Comparison of ENCODE assay signal across 8 cellular contexts in the genomic region with DNA sequence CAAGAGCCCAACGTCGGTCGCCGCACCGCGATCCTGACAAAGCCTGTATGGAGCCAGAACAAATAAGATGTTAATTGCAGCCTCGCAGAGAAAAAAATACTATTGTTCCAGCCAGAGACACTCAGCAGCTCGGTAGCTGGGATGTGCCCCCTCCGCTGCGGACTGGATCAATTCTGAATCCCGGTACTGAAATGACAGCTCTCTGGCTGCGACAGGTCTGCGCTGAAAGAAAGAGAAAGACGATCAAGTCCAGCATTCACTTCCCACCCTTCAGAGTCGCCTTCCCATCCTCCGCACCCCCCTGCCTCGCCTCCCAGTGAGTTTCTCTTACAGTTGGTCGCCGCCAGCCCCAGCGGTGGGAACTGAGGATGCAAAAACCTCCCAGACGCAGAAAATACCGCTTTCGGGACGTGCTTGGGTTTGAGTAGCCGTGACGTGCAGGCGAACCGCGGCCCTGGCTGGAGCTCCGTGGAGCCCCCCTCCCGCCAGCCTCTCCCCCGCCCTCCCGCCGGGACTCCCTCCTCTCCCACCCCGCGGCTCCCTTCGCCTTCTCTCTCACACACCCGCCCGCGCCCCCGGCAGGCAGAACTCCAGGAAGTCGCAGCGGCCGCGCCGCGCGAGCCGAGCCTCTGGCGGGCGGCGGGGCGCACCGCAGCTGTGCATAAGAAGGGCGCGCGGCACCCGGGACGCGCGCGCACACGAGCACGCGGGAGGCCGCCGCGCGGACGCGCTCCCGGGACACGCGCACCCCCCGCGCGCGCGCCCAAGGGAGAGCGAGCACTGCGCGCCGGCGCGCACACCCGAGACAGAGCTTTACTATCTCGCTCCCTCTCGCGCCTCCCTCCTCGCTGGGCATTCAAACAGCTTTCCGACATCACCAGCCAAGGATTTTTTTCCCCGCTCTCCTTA. TPM values are rescaled to one million over a fixed set of nuclear protein-coding genes. Genes with fewer than 3 reads are reported as not detected.
DNase-seq lines count a peak whose midpoint lies in the region; ATAC-seq, FAIRE-seq and TF ChIP-seq lines count a peak whose summit lies in the region.

A gene (plus strand): TSS at position 780 of the 909 bp plus-strand sequence. CDS start 3,394 bp downstream, outside the sequence.

- H3K9ac ChIP-seq in SK-N-MC (ENCODE audit: insufficient read length), result peak within 1 kb of the TSS; percentile 83

- H3K4me3 Mint-ChIP-seq in progenitor cell of endocrine pancreas (ENCODE audit: low read depth), result peak within 1 kb of the TSS; percentile 95

- no peak for TF ChIP-seq POLR2A in GM12892 (IDR thresholded peaks at IDR 0.05; ENCODE audit: low read depth, low read length)

- no peak for FAIRE-seq in GM12892 (lab: Jason Lieb, UNC)

- H3K36me3 Mint-ChIP-seq in progenitor cell of endocrine pancreas (ENCODE audit: insufficient read depth), result no peaks in the 10 kb centered on the region

- H3K27ac Mint-ChIP-seq in progenitor cell of endocrine pancreas, result peak within 1 kb of the TSS; percentile 88

- H3K9me3 Mint-ChIP-seq in progenitor cell of endocrine pancreas (ENCODE audit: low read depth), result no peaks in the 10 kb centered on the region

- peaks cover 18% of the 10 kb centered on the region for H3K4me1 Mint-ChIP-seq in progenitor cell of endocrine pancreas (ENCODE audit: low read depth)

- peaks cover 72% of the 10 kb centered on the region for H3K27me3 Mint-ChIP-seq in progenitor cell of endocrine pancreas

- no peaks in the 10 kb centered on the region for H3K9me3 ChIP-seq in SK-N-MC (ENCODE audit: low read depth, low read length)

- no peaks in the 10 kb centered on the region for H3K36me3 ChIP-seq in SK-N-MC (ENCODE audit: insufficient read depth, low read length)

- peak; percentile 32 for DNase-seq in GM12892 (ENCODE audit: insufficient read length)
- DNase-seq in NCI-H1048 (lab: John Stamatoyannopoulos, UW), result peak; percentile 64
- DNase-seq in SK-N-MC (ENCODE audit: low read depth, low spot score), result no peak
- peak; percentile 69 for DNase-seq in brain pericyte (ENCODE audit: low read depth, low spot score)
- peak in 50 of 51 donors; percentile 62 to 99 (median 94) for DNase-seq in hypothalamus (lab: John Stamatoyannopoulos, UW)
- peak; percentile 80 for DNase-seq in progenitor cell of endocrine pancreas (ENCODE audit: low spot score, unreplicated experiment)
- no peak for DNase-seq in RKO (ENCODE audit: low spot score)

- peak; percentile 37 for TF ChIP-seq CTCF in progenitor cell of endocrine pancreas (IDR thresholded peaks at IDR 0.05; ENCODE audit: unreplicated experiment)

- ATAC-seq in HG02571 (IDR thresholded peaks at IDR 0.05; ENCODE audit: unreplicated experiment), result peak; percentile 82

- H3K27ac ChIP-seq in SK-N-MC, result peak within 1 kb of the TSS; percentile 53; the same call in 1 of the 2 replicates

- H3K4me3 ChIP-seq in SK-N-MC, result peak within 1 kb of the TSS; percentile 94

RNA-seq across cellular contexts. Expression of the gene that starts here (rescaled TPM):
- not detected for polyA plus RNA-seq in GM12892 (2012; ENCODE audit: missing spikeins)
- 1.5 and 1.8 TPM in 2 replicates for total RNA-seq in progenitor cell of endocrine pancreas

Comparison
In these comparisons a context has a peak if more than half of its experiments do, and no peak if none do; other contexts are left out.
1. DNase-seq: peak in GM12892 (single experiment), NCI-H1048 (single experiment), brain pericyte (single experiment), hypothalamus (50 of 51) and progenitor cell of endocrine pancreas (single experiment); none in SK-N-MC (single experiment) and RKO (single experiment).